Comparison of ENCODE assay signal across 21 cellular contexts in genomic region chr2:3464401-3465005, GRCh38. TPM values are rescaled to one million over a fixed set of nuclear protein-coding genes. Genes with fewer than 3 reads are reported as not detected.
DNase-seq lines count a peak whose midpoint lies in the region; ATAC-seq, FAIRE-seq and TF ChIP-seq lines count a peak whose summit lies in the region.
"Had no signal": no experiment of that assay in that cellular context is flagged by ENCODE, and none has a peak within 500 bp of the region (broad histone marks: within the 10 kb centered on the region; RNA-seq: fewer than 3 reads in every experiment).

No MANE protein-coding gene starts in this region.

- H4K20me1 ChIP-seq in fibroblast of lung (ENCODE audit: control insufficient read depth, extremely low read depth, insufficient read depth, low read length) = no peaks in the 10 kb centered on the region
- no peaks in the 10 kb centered on the region for H4K20me1 ChIP-seq in osteoblast (ENCODE audit: insufficient read depth, low read length)

- CTCF ChIA-PET in Caco-2 (lab: Charles Lee) = no interaction called here
- CTCF ChIA-PET in HEK293T (lab: Yijun Ruan, JAX) = interaction anchor here (1.0 kb wide), 1 partner anchor 9 kb away, joined by 4 read pairs; no protein-coding TSS in a partner anchor

- no peaks in the 10 kb centered on the region for H3K4me1 Mint-ChIP-seq in Caco-2 (ENCODE audit: low read depth, unreplicated experiment)

- H3K36me3 ChIP-seq in Caco-2 (ENCODE audit: control insufficient read depth, insufficient read depth, low read length) = peaks cover 1% of the 10 kb centered on the region
- H3K36me3 ChIP-seq in RWPE2 (ENCODE audit: low read depth) = peaks cover 21% of the 10 kb centered on the region; the same call in 1 of the 2 replicates
- peaks cover 26% of the 10 kb centered on the region for H3K36me3 ChIP-seq in fibroblast of lung (ENCODE audit: control insufficient read depth, insufficient read depth, low read length)
- peaks cover 43% of the 10 kb centered on the region for H3K36me3 ChIP-seq in osteoblast (ENCODE audit: insufficient read depth, low read length)
- H3K36me3 ChIP-seq: SJCRH30 had no signal

- no peak for FAIRE-seq in GM19239 (lab: Jason Lieb, UNC)

- H3K27ac ChIP-seq in RWPE2 (ENCODE audit: poor library complexity, severe bottlenecking) (no peak overlapping the region), fibroblast of lung (ENCODE audit: insufficient read depth, low read length) (peak overlapping the region; percentile 6), osteoblast (ENCODE audit: low read depth, low read length) (peak overlapping the region; percentile 40)
- H3K27ac ChIP-seq: SJCRH30, thyroid gland had no signal

- H3K9me3 ChIP-seq in Caco-2 (no peaks in the 10 kb centered on the region), RWPE2 (ENCODE audit: severe bottlenecking) (no peaks in the 10 kb centered on the region), fibroblast of lung (ENCODE audit: control insufficient read depth, insufficient read depth, low read depth, low read length) (no peaks in the 10 kb centered on the region), osteoblast (ENCODE audit: low read depth, low read length) (no peaks in the 10 kb centered on the region)
- H3K9me3 ChIP-seq: SJCRH30, thyroid gland had no signal

- H3K27ac Mint-ChIP-seq in Caco-2 (ENCODE audit: unreplicated experiment) = peak overlapping the region; percentile 18
- H3K27ac Mint-ChIP-seq: activated CD8-positive, alpha-beta T cell treated with anti-CD3 and anti-CD28 coated beads for 36 hours; CD4-positive, alpha-beta T cell had no signal

- intact Hi-C loops in Caco-2 (cut with micrococcal nuclease; ENCODE audit: unreplicated experiment) = loop anchor here (5.0 kb wide), 2 partner anchors 73 to 188 kb away; no protein-coding TSS in a partner anchor

- no peak overlapping the region for H3K4me3 Mint-ChIP-seq in Caco-2 (ENCODE audit: unreplicated experiment)
- H3K4me3 Mint-ChIP-seq: activated CD8-positive, alpha-beta T cell treated with anti-CD3 and anti-CD28 coated beads for 36 hours; CD4-positive, alpha-beta T cell had no signal

- no peaks in the 10 kb centered on the region for H3K27me3 Mint-ChIP-seq in Caco-2 (ENCODE audit: insufficient read depth, unreplicated experiment)
- H3K27me3 Mint-ChIP-seq: activated CD8-positive, alpha-beta T cell treated with anti-CD3 and anti-CD28 coated beads for 36 hours; CD4-positive, alpha-beta T cell had no signal

- BruUV-seq in Caco-2 (replicated peaks; lab: Mats Ljungman, UMichigan) = no TSS peak

- H2AFZ ChIP-seq in fibroblast of lung (ENCODE audit: low read length) (no peak overlapping the region), osteoblast (ENCODE audit: low read length) (no peak overlapping the region)

- DNase-seq in Caco-2 (no peak), RWPE2 (ENCODE audit: low spot score) (peak; percentile 51), fibroblast of lung (ENCODE audit: low read depth in 2 of 2) (no peak), osteoblast (ENCODE audit: insufficient read length, low spot score, missing footprints) (peak; percentile 68), HEK293T (ENCODE audit: extremely low spot score) (no peak), GM19239 (ENCODE audit: insufficient read length, low spot score) (no peak)
- DNase-seq: activated CD4-positive, alpha-beta T cell treated with anti-CD3 and anti-CD28 coated beads for 1 hour; activated CD8-positive, alpha-beta T cell treated with anti-CD3 and anti-CD28 coated beads for 36 hours; activated naive CD4-positive, alpha-beta T cell; CD4-positive, alpha-beta T cell; dermis blood vessel endothelial cell; EL; NCI-H2171 treated with DMSO at 0.1 percent for 48 hours; NCI-H526; SJCRH30; stimulated activated CD4-positive, alpha-beta T cell treated with anti-CD3 and anti-CD28 coated beads, Interleukin-12 subunit alpha, Interleukin-12 subunit beta, amount 100 ng/mL, for 4 hours; stimulated activated CD4-positive, alpha-beta T cell treated with anti-CD3 and anti-CD28 coated beads, Interleukin-4, amount 100 ng/mL, for 4 hours; stimulated activated naive CD8-positive, alpha-beta T cell treated with anti-CD3 and anti-CD28 coated beads, Interleukin-15, Interleukin-2, amounts not matched to agents 100 U/mL and 50 U/mL, for 24 hours; thyroid gland had no signal

- peaks cover 20% of the 10 kb centered on the region for H3K4me1 ChIP-seq in Caco-2
- H3K4me1 ChIP-seq in RWPE2 (ENCODE audit: insufficient read depth, poor library complexity, severe bottlenecking) = peaks cover 14% of the 10 kb centered on the region
- peaks cover 14% of the 10 kb centered on the region for H3K4me1 ChIP-seq in fibroblast of lung (ENCODE audit: control insufficient read depth, extremely low read depth, insufficient read depth, low read length)
- peaks cover 23% of the 10 kb centered on the region for H3K4me1 ChIP-seq in osteoblast (ENCODE audit: insufficient read depth, low read length)

- POLR2A ChIA-PET in Caco-2 (lab: Charles Lee) = interaction anchor here (0.6 kb wide), 1 partner anchor 38 kb away, joined by 3 read pairs; no protein-coding TSS in a partner anchor
- POLR2A ChIA-PET in HEK293T (lab: Yijun Ruan, JAX) = no interaction called here

- H3K4me2 ChIP-seq in fibroblast of lung (ENCODE audit: extremely low read depth, insufficient read depth, low read length) (no peak overlapping the region), osteoblast (ENCODE audit: insufficient read depth, low read length) (no peak overlapping the region)

- no peak overlapping the region for H3K9ac ChIP-seq in fibroblast of lung (ENCODE audit: insufficient read depth, low read length)

- H3K9me3 Mint-ChIP-seq in Caco-2 (ENCODE audit: unreplicated experiment) = no peaks in the 10 kb centered on the region
- H3K9me3 Mint-ChIP-seq: activated CD8-positive, alpha-beta T cell treated with anti-CD3 and anti-CD28 coated beads for 36 hours; CD4-positive, alpha-beta T cell had no signal

- H3K27me3 ChIP-seq in Caco-2 (replicated peaks; ENCODE audit: control insufficient read depth, insufficient read depth, low read length) = no peaks in the 10 kb centered on the region
- no peaks in the 10 kb centered on the region for H3K27me3 ChIP-seq in RWPE2 (ENCODE audit: insufficient read depth, poor library complexity, severe bottlenecking)
- no peaks in the 10 kb centered on the region for H3K27me3 ChIP-seq in fibroblast of lung (ENCODE audit: control insufficient read depth, insufficient read depth, low read length)
- H3K27me3 ChIP-seq in osteoblast (ENCODE audit: insufficient read depth, low read length) = no peaks in the 10 kb centered on the region
- H3K27me3 ChIP-seq: SJCRH30, thyroid gland had no signal

- ATAC-seq in RWPE2 (ENCODE audit: low read depth) (no peak), HG03469 (IDR thresholded peaks at IDR 0.05; ENCODE audit: unreplicated experiment) (no peak), HG03457 (IDR thresholded peaks at IDR 0.05; ENCODE audit: unreplicated experiment) (no peak)
- ATAC-seq: activated CD8-positive, alpha-beta T cell treated with anti-CD3 and anti-CD28 coated beads for 36 hours; stimulated activated naive CD8-positive, alpha-beta T cell treated with anti-CD3 and anti-CD28 coated beads, Interleukin-15, Interleukin-2, amounts not matched to agents 100 U/mL and 50 U/mL, for 24 hours had no signal

- peaks cover 15% of the 10 kb centered on the region for H3K36me3 Mint-ChIP-seq in Caco-2 (ENCODE audit: insufficient read depth, unreplicated experiment)

- H3K4me3 ChIP-seq in Caco-2 (ENCODE audit: low read depth, low read length) (no peak overlapping the region), RWPE2 (ENCODE audit: severe bottlenecking) (no peak overlapping the region), fibroblast of lung (replicated peaks in 1 of 4; ENCODE audit: control extremely low read depth in 1 of 4, insufficient read depth in 1 of 4, low read depth in 3 of 4, low read length in 4 of 4) (no peak overlapping the region), osteoblast (ENCODE audit: insufficient read depth, low read length) (no peak overlapping the region)
- H3K4me3 ChIP-seq: SJCRH30, thyroid gland had no signal

- H3K79me2 ChIP-seq in fibroblast of lung (ENCODE audit: control insufficient read depth, insufficient read depth, low read length) (no peaks in the 10 kb centered on the region), osteoblast (ENCODE audit: insufficient read depth, low read length) (no peaks in the 10 kb centered on the region)

- TF ChIP-seq CTCF in Caco-2 (IDR thresholded peaks at IDR 0.05; ENCODE audit: insufficient read depth in 1 of 2, low read depth in 1 of 2, low read length in 1 of 2, severe bottlenecking in 1 of 2, unreplicated experiment in 1 of 2) = no peak
- TF ChIP-seq CTCF in RWPE2 (IDR thresholded peaks at IDR 0.05; ENCODE audit: poor library complexity, severe bottlenecking) = no peak
- TF ChIP-seq CTCF in fibroblast of lung (conservative IDR thresholded peaks at IDR 0.05 in 1 of 2, IDR thresholded peaks at IDR 0.05 in 1 of 2; ENCODE audit: low read depth in 1 of 2, low read length in 2 of 2) = no peak
- TF ChIP-seq CTCF in osteoblast (IDR thresholded peaks at IDR 0.05; ENCODE audit: extremely low read depth, low read depth, low read length) = no peak

TF ChIP-seq in HEK293T, 16 proteins besides CTCF, POLR2A, EP300 and RAD21:
- TF ChIP-seq ARNT (IDR thresholded peaks at IDR 0.05) (no peak), FOXM1 (IDR thresholded peaks at IDR 0.05; ENCODE audit: borderline replicate concordance) (no peak), BHLHE40 (IDR thresholded peaks at IDR 0.05; ENCODE audit: borderline replicate concordance) (no peak), SP1 (IDR thresholded peaks at IDR 0.05) (no peak), SUZ12 (IDR thresholded peaks at IDR 0.05) (no peak), NFRKB (IDR thresholded peaks at IDR 0.05) (no peak), TARDBP (IDR thresholded peaks at IDR 0.05) (no peak), ELF4 (IDR thresholded peaks at IDR 0.05) (no peak), ZNF384 (IDR thresholded peaks at IDR 0.05) (no peak), FOXK2 (IDR thresholded peaks at IDR 0.05) (no peak), FOXA1 (IDR thresholded peaks at IDR 0.05) (no peak), L3MBTL2 (conservative IDR thresholded peaks at IDR 0.05) (no peak)
TF ChIP-seq in HEK293T: peak in this region for 0.

RNA-seq across cellular contexts. Expression of gene ADI1, which starts 54.8 kb away (rescaled TPM):
- total RNA-seq in Caco-2 (2022) (63.7 and 69.2 TPM in 2 replicates), fibroblast of lung (22.1 and 41.9 TPM in 2 replicates), osteoblast (51.3 and 55.4 TPM in 2 replicates)
- polyA plus RNA-seq in fibroblast of lung = 69.3 and 83.0 TPM in 2 replicates
- polyA plus RNA-seq in fibroblast of lung (2012) = 62.6 and 75.5 TPM in 2 replicates
- 17.5 and 23.5 TPM in 2 replicates for polyA minus RNA-seq in fibroblast of lung (ENCODE audit: low replicate concordance)

Comparison
In these comparisons a context has a peak if more than half of its experiments do, and no peak if none do; other contexts are left out.
1. DNase-seq: peak in RWPE2 (single experiment) and osteoblast (single experiment); none in Caco-2 (0 of 2), fibroblast of lung (0 of 2), HEK293T (single experiment) and GM19239 (single experiment).